Comparison of ENCODE assay signal across 2 cellular contexts in genomic region chr6:146990821-146991798, GRCh38.
TF ChIP-seq lines count a peak whose summit lies in the region.

No MANE protein-coding gene starts in this region.

TF ChIP-seq in endothelial cell of umbilical vein, 7 proteins besides CTCF, POLR2A, EP300 and RAD21 (continued from another document):
- TF ChIP-seq GATA2 (IDR thresholded peaks at IDR 0.05; ENCODE audit: insufficient read depth, insufficient read length, low read depth, low read length) = no peak
- TF ChIP-seq MYC (IDR thresholded peaks at IDR 0.05; ENCODE audit: low read depth, low read length) = no peak
TF ChIP-seq in endothelial cell of umbilical vein: peak in this region for 2.

TF ChIP-seq in WTC11, 78 proteins besides CTCF, POLR2A, EP300 and RAD21 (continued from another document):
- TF ChIP-seq, protein P1, sequence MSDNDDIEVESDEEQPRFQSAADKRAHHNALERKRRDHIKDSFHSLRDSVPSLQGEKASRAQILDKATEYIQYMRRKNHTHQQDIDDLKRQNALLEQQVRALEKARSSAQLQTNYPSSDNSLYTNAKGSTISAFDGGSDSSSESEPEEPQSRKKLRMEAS (CRISPR knock-in tag; IDR thresholded peaks at IDR 0.05) = no peak
- TF ChIP-seq, protein P2, sequence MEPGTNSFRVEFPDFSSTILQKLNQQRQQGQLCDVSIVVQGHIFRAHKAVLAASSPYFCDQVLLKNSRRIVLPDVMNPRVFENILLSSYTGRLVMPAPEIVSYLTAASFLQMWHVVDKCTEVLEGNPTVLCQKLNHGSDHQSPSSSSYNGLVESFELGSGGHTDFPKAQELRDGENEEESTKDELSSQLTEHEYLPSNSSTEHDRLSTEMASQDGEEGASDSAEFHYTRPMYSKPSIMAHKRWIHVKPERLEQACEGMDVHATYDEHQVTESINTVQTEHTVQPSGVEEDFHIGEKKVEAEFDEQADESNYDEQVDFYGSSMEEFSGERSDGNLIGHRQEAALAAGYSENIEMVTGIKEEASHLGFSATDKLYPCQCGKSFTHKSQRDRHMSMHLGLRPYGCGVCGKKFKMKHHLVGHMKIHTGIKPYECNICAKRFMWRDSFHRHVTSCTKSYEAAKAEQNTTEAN (CRISPR knock-in tag; IDR thresholded peaks at IDR 0.05) = no peak
- TF ChIP-seq ZNF416 (CRISPR knock-in tag; IDR thresholded peaks at IDR 0.05) (no peak), GTF2I (CRISPR knock-in tag; conservative IDR thresholded peaks at IDR 0.05) (no peak)
- TF ChIP-seq, protein P3, sequence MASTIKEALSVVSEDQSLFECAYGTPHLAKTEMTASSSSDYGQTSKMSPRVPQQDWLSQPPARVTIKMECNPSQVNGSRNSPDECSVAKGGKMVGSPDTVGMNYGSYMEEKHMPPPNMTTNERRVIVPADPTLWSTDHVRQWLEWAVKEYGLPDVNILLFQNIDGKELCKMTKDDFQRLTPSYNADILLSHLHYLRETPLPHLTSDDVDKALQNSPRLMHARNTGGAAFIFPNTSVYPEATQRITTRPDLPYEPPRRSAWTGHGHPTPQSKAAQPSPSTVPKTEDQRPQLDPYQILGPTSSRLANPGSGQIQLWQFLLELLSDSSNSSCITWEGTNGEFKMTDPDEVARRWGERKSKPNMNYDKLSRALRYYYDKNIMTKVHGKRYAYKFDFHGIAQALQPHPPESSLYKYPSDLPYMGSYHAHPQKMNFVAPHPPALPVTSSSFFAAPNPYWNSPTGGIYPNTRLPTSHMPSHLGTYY (CRISPR knock-in tag; IDR thresholded peaks at IDR 0.05) = no peak
